In the genomic region with DNA sequence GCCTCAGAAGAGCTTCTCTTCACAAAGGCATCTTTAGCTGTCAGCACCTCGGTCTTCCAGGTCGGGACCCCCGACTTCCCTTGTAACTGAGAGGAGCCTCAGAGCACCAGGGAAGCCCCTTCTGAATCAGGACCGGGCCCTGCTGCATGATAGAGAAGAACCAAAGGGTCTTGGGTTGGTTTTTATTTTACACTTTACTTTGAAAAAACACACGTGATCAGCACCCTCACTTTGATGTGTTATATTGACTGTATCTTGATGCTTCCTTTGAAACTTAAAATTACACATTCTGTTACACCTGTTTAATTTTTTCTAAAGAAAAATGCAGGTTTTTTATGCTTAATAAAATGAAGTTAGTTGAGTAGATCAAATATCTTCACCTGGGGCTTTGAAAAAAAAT, we compare ENCODE assay signal across 23 cellular contexts.
"Had no signal": no experiment of that assay in that cellular context is flagged by ENCODE, and none has a peak within 500 bp of the region (broad histone marks: within the 10 kb centered on the region; RNA-seq: fewer than 3 reads in every experiment).

No MANE protein-coding gene starts in this region.

- DNase-seq: IMR-90, Karpas-422, KG1, MG63, NCI-H1092, NCI-H1105 treated with DMSO at 0.1 percent for 48 hours, NCI-H1417 treated with DMSO at 0.1 percent for 48 hours, NCI-H146, NCI-H1694 treated with DMSO at 0.1 percent for 48 hours, NCI-H1930, NCI-H2081, NCI-H2107, NCI-H2227 treated with DMSO at 0.1 percent for 48 hours, NCI-H510A, NCI-H524 treated with DMSO at 0.1 percent for 48 hours, NCI-H69, NCI-H774, Right ventricle myocardium superior, RPMI8226, SIG-M5 had no signal

- H3K4me3 ChIP-seq: MG63, SJSA1, SK-N-MC had no signal

- H3K36me3 ChIP-seq: MG63, SJSA1 had no signal

- H3K9me3 ChIP-seq: MG63, SJSA1 had no signal

- H3K27ac ChIP-seq: SJSA1, SK-N-MC had no signal

- H3K27me3 ChIP-seq: MG63, SJSA1 had no signal

- H3K4me1 ChIP-seq: SJSA1 had no signal

- ATAC-seq: HepG2 had no signal
